Comparison of ENCODE assay signal across 18 cellular contexts in genomic region chr6:170449231-170449630, GRCh38.
"Had no signal": no experiment of that assay in that cellular context is flagged by ENCODE, and none has a peak within 500 bp of the region (broad histone marks: within the 10 kb centered on the region; RNA-seq: fewer than 3 reads in every experiment).

No MANE protein-coding gene starts in this region.

- DNase-seq: activated CD4-positive, alpha-beta T cell treated with anti-CD3 and anti-CD28 coated beads, Interleukin-2, amount 10 ng/mL, durations not matched to agents 7 days and 5 days; activated CD8-positive, alpha-beta memory T cell treated with anti-CD3 and anti-CD28 coated beads, Interleukin-2, amount 50 U/mL, for 4 hours; activated CD8-positive, alpha-beta T cell treated with anti-CD3 and anti-CD28 coated beads, Interleukin-2, amount 10 ng/mL, durations not matched to agents 7 days and 5 days; activated gamma-delta T cell; dermis blood vessel endothelial cell; effector memory CD4-positive, alpha-beta T cell; foreskin melanocyte; hypothalamus; lower lobe of right lung; natural killer cell; stimulated activated CD4-positive, alpha-beta T cell treated with anti-CD3 and anti-CD28 coated beads, Interleukin-2, amount 100 ng/mL, for 24 hours; stimulated activated naive CD8-positive, alpha-beta T cell treated with anti-CD3 and anti-CD28 coated beads, Interleukin-15, Interleukin-2, amounts not matched to agents 100 U/mL and 50 U/mL, for 24 hours; T-helper 1 cell; T1000; tibial artery had no signal

- H3K4me3 Mint-ChIP-seq: activated CD4-positive, alpha-beta T cell treated with anti-CD3 and anti-CD28 coated beads, Interleukin-2, amount 10 ng/mL, durations not matched to agents 7 days and 5 days; activated CD8-positive, alpha-beta T cell treated with anti-CD3 and anti-CD28 coated beads, Interleukin-2, amount 10 ng/mL, durations not matched to agents 7 days and 5 days; natural killer cell had no signal

- H3K36me3 ChIP-seq: adrenal gland, lower lobe of right lung, tibial artery had no signal

- H3K4me1 ChIP-seq: adrenal gland, lower lobe of right lung, tibial artery had no signal

- H3K4me3 ChIP-seq: adrenal gland, lower lobe of right lung, tibial artery had no signal

- H3K27ac ChIP-seq: adrenal gland, lower lobe of right lung, tibial artery had no signal

- H3K27ac Mint-ChIP-seq: activated CD4-positive, alpha-beta T cell treated with anti-CD3 and anti-CD28 coated beads, Interleukin-2, amount 10 ng/mL, durations not matched to agents 7 days and 5 days; activated CD8-positive, alpha-beta T cell treated with anti-CD3 and anti-CD28 coated beads, Interleukin-2, amount 10 ng/mL, durations not matched to agents 7 days and 5 days; activated naive CD4-positive, alpha-beta T cell treated with anti-CD3 and anti-CD28 coated beads, Interleukin-2, amount 50 U/mL, for 72 hours; natural killer cell; progenitor cell of endocrine pancreas had no signal

- ATAC-seq: activated CD8-positive, alpha-beta T cell treated with anti-CD3 and anti-CD28 coated beads, Interleukin-2, amount 10 ng/mL, durations not matched to agents 7 days and 5 days; activated naive CD4-positive, alpha-beta T cell treated with anti-CD3 and anti-CD28 coated beads, Interleukin-2, amount 50 U/mL, for 72 hours; natural killer cell; stimulated activated naive CD8-positive, alpha-beta T cell treated with anti-CD3 and anti-CD28 coated beads, Interleukin-15, Interleukin-2, amounts not matched to agents 100 U/mL and 50 U/mL, for 24 hours had no signal

- H3K27me3 ChIP-seq: adrenal gland, tibial artery had no signal

- H3K27me3 Mint-ChIP-seq: activated CD4-positive, alpha-beta T cell treated with anti-CD3 and anti-CD28 coated beads, Interleukin-2, amount 10 ng/mL, durations not matched to agents 7 days and 5 days had no signal

- H3K36me3 Mint-ChIP-seq: activated naive CD4-positive, alpha-beta T cell treated with anti-CD3 and anti-CD28 coated beads, Interleukin-2, amount 50 U/mL, for 72 hours; natural killer cell had no signal

- H3K4me1 Mint-ChIP-seq: activated CD4-positive, alpha-beta T cell treated with anti-CD3 and anti-CD28 coated beads, Interleukin-2, amount 10 ng/mL, durations not matched to agents 7 days and 5 days had no signal

- H3K9me3 ChIP-seq: adrenal gland, lower lobe of right lung, tibial artery had no signal
